ENCODE assay signal across 15 cellular contexts in the genomic region with DNA sequence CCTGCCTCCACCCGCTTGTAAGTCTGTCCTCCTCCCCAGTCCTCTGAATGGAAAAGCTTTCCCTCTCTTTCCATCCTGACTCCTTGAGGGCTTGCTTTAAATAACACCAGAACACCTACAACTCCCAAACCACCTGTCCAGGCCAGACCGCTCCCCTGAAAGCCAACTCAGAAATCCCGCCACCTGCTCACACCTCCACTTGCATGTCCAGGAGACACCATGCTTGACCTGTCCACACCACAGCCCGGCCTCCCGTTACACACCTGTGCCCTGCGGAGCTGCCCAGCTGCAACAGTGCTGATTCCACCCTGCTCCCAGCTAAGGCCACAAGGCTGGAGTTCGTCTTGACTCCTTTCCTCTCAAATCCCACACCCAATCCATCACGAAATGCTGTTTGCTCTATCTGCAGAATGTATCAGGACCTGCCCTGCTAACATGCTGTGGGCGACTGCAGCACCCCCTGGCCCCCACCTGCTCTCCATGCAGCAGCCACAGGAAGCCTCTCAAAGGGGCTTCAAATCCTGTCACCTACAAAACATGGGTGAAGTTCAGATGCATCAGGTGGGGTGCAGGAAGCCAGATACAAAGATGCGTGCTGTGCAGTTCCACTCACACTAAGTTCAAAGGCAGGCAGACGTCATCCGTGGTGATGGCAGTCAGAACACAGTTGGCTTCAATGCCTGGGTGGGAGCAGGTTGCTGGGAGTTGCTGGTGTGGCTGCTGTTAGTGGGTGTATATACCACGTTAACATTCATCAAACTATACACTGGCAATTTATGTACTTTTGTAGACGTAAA.
DNase-seq lines count a peak whose midpoint lies in the region; ATAC-seq, FAIRE-seq and TF ChIP-seq lines count a peak whose summit lies in the region.
"Had no signal": no experiment of that assay in that cellular context is flagged by ENCODE, and none has a peak within 500 bp of the region (broad histone marks: within the 10 kb centered on the region; RNA-seq: fewer than 3 reads in every experiment).

No MANE protein-coding gene starts in this region.

- DNase-seq in H9 (no peak), mesenteric fat pad (ENCODE audit: low spot score) (peak; percentile 64), NCI-H774 (lab: John Stamatoyannopoulos, UW) (no peak), HepG2 (ENCODE audit: low spot score) (no peak), SIG-M5 treated with dmso at 0.1 percent for 504 hours (lab: John Stamatoyannopoulos, UW; ENCODE audit: unreplicated experiment) (no peak)
- DNase-seq: DMS79 treated with DMSO at 0.1 percent for 48 hours, GOT3, NCI-H1048, NCI-H146, NCI-H2081 had no signal

- H3K4me3 Mint-ChIP-seq in H9 = no peak overlapping the region; a peak in 1 of 5 replicates
- no peak overlapping the region for H3K4me3 Mint-ChIP-seq in dendritic cell treated with granulocyte-macrophage colony-stimulating factor and Interleukin-4, amounts not matched to agents 40 ng/mL and 50 ng/mL, for 4 days

- CTCF ChIA-PET in HepG2 (lab: Yijun Ruan, JAX; ENCODE audit: low intra/inter-chr PET ratio, low total read pairs) = no interaction called here

- TF ChIP-seq EP300 in HepG2 (IDR thresholded peaks at IDR 0.05; ENCODE audit: low read depth in 2 of 2, low read length in 2 of 2) (no peak), HepG2 (CRISPR knock-in tag; IDR thresholded peaks at IDR 0.05; ENCODE audit: borderline replicate concordance) (no peak)

- peaks cover 9% of the 10 kb centered on the region for H3K27me3 Mint-ChIP-seq in H9 (ENCODE audit: low read depth)
- H3K27me3 Mint-ChIP-seq in dendritic cell treated with granulocyte-macrophage colony-stimulating factor and Interleukin-4, amounts not matched to agents 40 ng/mL and 50 ng/mL, for 4 days = peaks cover 16% of the 10 kb centered on the region

- H3K4me1 ChIP-seq in H9 (ENCODE audit: insufficient read depth, low read length) (no peaks in the 10 kb centered on the region), stomach smooth muscle (ENCODE audit: control insufficient read depth, insufficient read depth, low read length) (peaks cover 54% of the 10 kb centered on the region), HepG2 (ENCODE audit: insufficient read depth, low read length) (no peaks in the 10 kb centered on the region)
- H3K4me1 ChIP-seq: A549 had no signal

- H3K27ac Mint-ChIP-seq in H9 = peak overlapping the region in 2 of 3 experiments; percentile 6 to 32; a peak in 2 of 7 replicates
- peak overlapping the region; percentile 48 for H3K27ac Mint-ChIP-seq in dendritic cell treated with granulocyte-macrophage colony-stimulating factor and Interleukin-4, amounts not matched to agents 40 ng/mL and 50 ng/mL, for 4 days

- no peak overlapping the region for H3K23ac ChIP-seq in H9 (ENCODE audit: insufficient read length, low read depth, low read length)

- H3K27me3 ChIP-seq in H9 (ENCODE audit: insufficient read depth, low read length) (no peaks in the 10 kb centered on the region), stomach smooth muscle (ENCODE audit: control insufficient read depth in 1 of 2, insufficient read depth in 2 of 2, low read length in 2 of 2) (no peaks in the 10 kb centered on the region), HepG2 (ENCODE audit: control insufficient read depth in 1 of 2, insufficient read depth in 2 of 2, low read length in 2 of 2) (peaks cover 10 to 25% of the 10 kb centered on the region in 2 experiments; a peak in 4 of 5 replicates)
- H3K27me3 ChIP-seq: BLaER1 treated with 17β-estradiol and CSF1 and Interleukin-3, amounts not matched to agents 10 nM and 100 nM had no signal

- POLR2A ChIA-PET in HepG2 (lab: Yijun Ruan, JAX) = no interaction called here

- in situ Hi-C loops in HepG2 (cut with HindIII; ENCODE audit: extremely low pct_ligation_motif_present, low pct_unique_long_range_greater_than_20kb) = no loop called here

- H3K9me3 Mint-ChIP-seq in H9 = peaks cover 9 to 17% of the 10 kb centered on the region in 2 experiments; a peak in 4 of 5 replicates
- H3K9me3 Mint-ChIP-seq in dendritic cell treated with granulocyte-macrophage colony-stimulating factor and Interleukin-4, amounts not matched to agents 40 ng/mL and 50 ng/mL, for 4 days = peaks cover 5% of the 10 kb centered on the region

- no peak overlapping the region for H2BK12ac ChIP-seq in H9 (ENCODE audit: insufficient read length, low read depth, low read length)

- peaks cover 0 to 21% (median 0%) of the 10 kb centered on the region in 3 experiments; a peak in 3 of 7 replicates for H3K36me3 Mint-ChIP-seq in H9 (ENCODE audit: insufficient read depth in 1 of 3, low read depth in 3 of 3)
- no peaks in the 10 kb centered on the region for H3K36me3 Mint-ChIP-seq in dendritic cell treated with granulocyte-macrophage colony-stimulating factor and Interleukin-4, amounts not matched to agents 40 ng/mL and 50 ng/mL, for 4 days (ENCODE audit: low read depth)

- 100% methylated on average over 1 of the region's 14 CpGs for WGBS in H9 (ENCODE audit: extremely low coverage, insufficient read length, low lambda C conversion rate)
- 20% methylated on average over 14 of the region's 14 CpGs for WGBS in HepG2 (ENCODE audit: low lambda C conversion rate)

- no peak overlapping the region for H4K8ac ChIP-seq in H9 (replicated peaks; ENCODE audit: insufficient read length, low read depth, low read length)

- H2AFZ ChIP-seq in H9 (ENCODE audit: low read length) (no peak overlapping the region), HepG2 (ENCODE audit: low read length) (no peak overlapping the region)

- TF ChIP-seq RAD21 in HepG2 (CRISPR knock-in tag; IDR thresholded peaks at IDR 0.05) = no peak

- no peak overlapping the region for H3K27ac ChIP-seq in H9 (ENCODE audit: insufficient read length, low read depth, low read length)
- peak overlapping the region; percentile 92 for H3K27ac ChIP-seq in stomach smooth muscle (ENCODE audit: low read length)
- H3K27ac ChIP-seq in HepG2 (ENCODE audit: extremely low read length, insufficient read depth, low read length) = no peak overlapping the region
- H3K27ac ChIP-seq: A549; BLaER1 treated with 17β-estradiol and CSF1 and Interleukin-3, amounts not matched to agents 10 nM and 100 nM; KMS-11 had no signal

- H3K4me3 ChIP-seq in stomach smooth muscle (ENCODE audit: low read length in 2 of 2) (peak overlapping the region; percentile 20 to 55), HepG2 (replicated peaks in 1 of 3; ENCODE audit: insufficient read depth in 1 of 3, low read depth in 2 of 3, low read length in 3 of 3) (no peak overlapping the region)
- H3K4me3 ChIP-seq: A549; BLaER1 treated with 17β-estradiol and CSF1 and Interleukin-3, amounts not matched to agents 10 nM and 100 nM had no signal

- H3K4me2 ChIP-seq in H9 (ENCODE audit: insufficient read depth, insufficient read length, low read length) (no peak overlapping the region), HepG2 (ENCODE audit: low read depth, low read length) (no peak overlapping the region)
- H3K4me2 ChIP-seq: A549; BLaER1 treated with 17β-estradiol and CSF1 and Interleukin-3, amounts not matched to agents 10 nM and 100 nM; KMS-11 had no signal

- H2AK5ac ChIP-seq in H9 (ENCODE audit: insufficient read length, low read length) = no peak overlapping the region

- H3K9ac ChIP-seq in H9 (ENCODE audit: extremely low read depth, insufficient read length, low read length) (no peak overlapping the region), stomach smooth muscle (ENCODE audit: low read length in 2 of 2) (peak overlapping the region; percentile 13 to 58), HepG2 (ENCODE audit: insufficient read depth, low read depth, low read length) (no peak overlapping the region)
- H3K9ac ChIP-seq: BLaER1 treated with 17β-estradiol and CSF1 and Interleukin-3, amounts not matched to agents 10 nM and 100 nM; KMS-11 had no signal

- H3K18ac ChIP-seq in H9 (ENCODE audit: insufficient read length, low read depth, low read length) = no peak overlapping the region

- H3K23me2 ChIP-seq in H9 (ENCODE audit: insufficient read length, low read depth, low read length, poor library complexity, severe bottlenecking) = no peaks in the 10 kb centered on the region

- H2BK20ac ChIP-seq in H9 (ENCODE audit: low read depth, low read length, poor library complexity, severe bottlenecking) = no peak overlapping the region

- no peak overlapping the region for H2BK120ac ChIP-seq in H9 (ENCODE audit: low read depth, low read length, poor library complexity, severe bottlenecking)

- H4K20me1 ChIP-seq in H9 (ENCODE audit: control insufficient read depth, insufficient read depth, insufficient read length) (no peaks in the 10 kb centered on the region), HepG2 (ENCODE audit: insufficient read depth, low read length) (no peaks in the 10 kb centered on the region)
- H4K20me1 ChIP-seq: BLaER1 treated with 17β-estradiol and CSF1 and Interleukin-3, amounts not matched to agents 10 nM and 100 nM had no signal

- no peaks in the 10 kb centered on the region for H3K36me3 ChIP-seq in stomach smooth muscle (ENCODE audit: control insufficient read depth in 2 of 2, insufficient read depth in 2 of 2, low read length in 2 of 2)
- H3K36me3 ChIP-seq in HepG2 (replicated peaks in 1 of 2; ENCODE audit: control insufficient read depth in 1 of 2, insufficient read depth in 2 of 2, low read length in 2 of 2) = no peaks in the 10 kb centered on the region
- H3K36me3 ChIP-seq: BLaER1 treated with 17β-estradiol and CSF1 and Interleukin-3, amounts not matched to agents 10 nM and 100 nM had no signal

- no peak overlapping the region for H4K91ac ChIP-seq in H9 (ENCODE audit: insufficient read length, low read depth, low read length)

- no peak overlapping the region for H2BK5ac ChIP-seq in H9 (ENCODE audit: insufficient read length, low read length)

- no peak overlapping the region for H4K5ac ChIP-seq in H9 (ENCODE audit: insufficient read length, low read depth, low read length)

- H3K4ac ChIP-seq in H9 (ENCODE audit: low read depth, low read length) = no peak overlapping the region

- H3K79me1 ChIP-seq in H9 (ENCODE audit: insufficient read depth, low read depth, low read length, poor library complexity, severe bottlenecking) = no peaks in the 10 kb centered on the region

- TF ChIP-seq CTCF in H9 (conservative IDR thresholded peaks at IDR 0.05) = no peak
- no peak for TF ChIP-seq CTCF in HepG2 (CRISPR knock-in tag; IDR thresholded peaks at IDR 0.05)

- intact Hi-C loops in dendritic cell treated with granulocyte-macrophage colony-stimulating factor and Interleukin-4, amounts not matched to agents 40 ng/mL and 50 ng/mL, for 4 days (cut with micrococcal nuclease) = no loop called here
- intact Hi-C loops in HepG2 (cut with micrococcal nuclease; ENCODE audit: unreplicated experiment) = no loop called here

- no peak for FAIRE-seq in HepG2 (lab: Jason Lieb, UNC)
- FAIRE-seq: A549 had no signal

- BruUV-seq in HepG2 (replicated peaks; lab: Mats Ljungman, UMichigan) = no TSS peak

- H2BK15ac ChIP-seq in H9 (ENCODE audit: low read depth, low read length) = no peak overlapping the region

- no peak overlapping the region for H3K14ac ChIP-seq in H9 (ENCODE audit: insufficient read depth, low read length)

- H3K79me2 ChIP-seq in H9 (ENCODE audit: insufficient read depth, low read length) (no peaks in the 10 kb centered on the region), HepG2 (ENCODE audit: insufficient read depth, low read length) (no peaks in the 10 kb centered on the region)

- TF ChIP-seq POLR2A in HepG2 (IDR thresholded peaks at IDR 0.05; ENCODE audit: insufficient read depth in 1 of 2, low read depth in 2 of 2, low read length in 2 of 2) = no peak

- H3K56ac ChIP-seq in H9 (ENCODE audit: insufficient read length, low read depth, low read length) = no peak overlapping the region

- H3K4me1 Mint-ChIP-seq in H9 = peaks cover 9 to 13% of the 10 kb centered on the region in 2 experiments
- no peaks in the 10 kb centered on the region for H3K4me1 Mint-ChIP-seq in dendritic cell treated with granulocyte-macrophage colony-stimulating factor and Interleukin-4, amounts not matched to agents 40 ng/mL and 50 ng/mL, for 4 days (ENCODE audit: low read depth)

- no peak for ATAC-seq in HepG2
- ATAC-seq: A549 had no signal

- H3K9me3 ChIP-seq in H9 (ENCODE audit: control insufficient read depth, low read depth, low read length) (no peaks in the 10 kb centered on the region), stomach smooth muscle (ENCODE audit: control insufficient read depth in 2 of 2, low read length in 2 of 2) (no peaks in the 10 kb centered on the region), HepG2 (ENCODE audit: low read length) (no peaks in the 10 kb centered on the region)
- H3K9me3 ChIP-seq: A549 had no signal

- H3T11ph ChIP-seq in H9 (ENCODE audit: low read length) = no peak overlapping the region

Comparison
In these comparisons a context has a peak if more than half of its experiments do, and no peak if none do; other contexts are left out.
1. H3K9ac ChIP-seq: peak in stomach smooth muscle (2 of 2); none in H9 (single experiment) and HepG2 (single experiment).
2. H3K4me3 ChIP-seq: peak in stomach smooth muscle (2 of 2); none in HepG2 (0 of 3).